Comparison of ENCODE assay signal across 25 cellular contexts in the genomic region with DNA sequence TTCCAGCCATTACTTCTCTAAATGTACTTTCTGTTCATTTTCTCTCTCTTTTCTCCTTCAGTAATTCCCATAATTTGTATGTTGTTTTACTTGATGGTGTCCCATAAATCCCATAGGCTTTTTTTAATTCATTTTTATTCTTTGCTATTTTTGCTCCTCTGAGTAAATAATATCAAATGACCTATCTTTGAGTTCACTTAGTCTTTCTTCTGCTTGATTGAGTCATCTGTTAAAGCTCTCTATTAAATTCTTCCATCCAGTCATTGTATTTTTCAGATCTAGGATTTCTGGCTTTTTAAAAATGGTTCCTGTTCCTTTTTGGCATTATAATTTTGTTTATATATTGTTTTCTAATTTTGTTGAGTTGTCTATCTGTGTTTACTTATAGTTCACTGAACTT.
"Had no signal": no experiment of that assay in that cellular context is flagged by ENCODE, and none has a peak within 500 bp of the region (broad histone marks: within the 10 kb centered on the region; RNA-seq: fewer than 3 reads in every experiment).

No MANE protein-coding gene starts in this region.

- DNase-seq: activated CD4-positive, alpha-beta T cell treated with anti-CD3 and anti-CD28 coated beads for 36 hours; activated CD4-positive, alpha-beta T cell treated with anti-CD3 and anti-CD28 coated beads, Interleukin-2, amount 50 U/mL, for 4 hours; activated effector memory CD4-positive, alpha-beta T cell treated with anti-CD3 and anti-CD28 coated beads, Interleukin-2, amount 50 U/mL, for 16 hours; activated naive CD8-positive, alpha-beta T cell treated with anti-CD3 and anti-CD28 coated beads, Interleukin-2, amount 10 ng/mL, durations not matched to agents 7 days and 5 days; activated T-cell treated with anti-CD3 and anti-CD28 coated beads, Interleukin-2, amount 50 U/mL, for 72 hours; amniotic stem cell; cerebellar nuclear complex; glutamatergic neuron; hippocampal formation; left ventricle myocardium inferior; ovary; spleen; stimulated activated CD4-positive, alpha-beta T cell treated with anti-CD3 and anti-CD28 coated beads, Interleukin-4, amount 100 ng/mL, for 1 hour; stomach; T1000; transverse colon; uterus had no signal

- H3K27me3 Mint-ChIP-seq: activated CD4-positive, alpha-beta T cell treated with anti-CD3 and anti-CD28 coated beads for 36 hours; activated naive CD8-positive, alpha-beta T cell treated with anti-CD3 and anti-CD28 coated beads, Interleukin-2, amount 10 ng/mL, durations not matched to agents 7 days and 5 days had no signal

- H3K4me1 Mint-ChIP-seq: nephron, WTC11 had no signal

- H3K4me3 Mint-ChIP-seq: activated CD4-positive, alpha-beta T cell treated with anti-CD3 and anti-CD28 coated beads for 36 hours; activated naive CD8-positive, alpha-beta T cell treated with anti-CD3 and anti-CD28 coated beads, Interleukin-2, amount 10 ng/mL, durations not matched to agents 7 days and 5 days; activated T-cell treated with anti-CD3 and anti-CD28 coated beads, Interleukin-2, amount 50 U/mL, for 72 hours; mesothelial cell of epicardium; nephron; WTC11 had no signal

- H3K27me3 ChIP-seq: breast epithelium, esophagus muscularis mucosa, neutrophil, ovary, spleen, stomach, transverse colon, uterus had no signal

- H3K9me3 ChIP-seq: neutrophil, ovary, prostate gland had no signal

- ATAC-seq: activated CD4-positive, alpha-beta T cell treated with anti-CD3 and anti-CD28 coated beads for 36 hours; activated T-cell treated with anti-CD3 and anti-CD28 coated beads, Interleukin-2, amount 50 U/mL, for 72 hours; WTC11 had no signal

- H3K27ac Mint-ChIP-seq: activated CD4-positive, alpha-beta T cell treated with anti-CD3 and anti-CD28 coated beads for 36 hours; activated T-cell treated with anti-CD3 and anti-CD28 coated beads, Interleukin-2, amount 50 U/mL, for 72 hours; mesothelial cell of epicardium; nephron; WTC11 had no signal

- H3K27ac ChIP-seq: breast epithelium, coronary artery, esophagus muscularis mucosa, left ventricle myocardium inferior, ovary, prostate gland, stomach, transverse colon, uterus had no signal
